23 cellular contexts compared by ENCODE assay signal in genomic region chr2:170265321-170265720, GRCh38.
"Had no signal": no experiment of that assay in that cellular context is flagged by ENCODE, and none has a peak within 500 bp of the region (broad histone marks: within the 10 kb centered on the region; RNA-seq: fewer than 3 reads in every experiment).

No MANE protein-coding gene starts in this region.

- H3K4me1 ChIP-seq: lower lobe of right lung, pancreas, right lobe of liver, tibial nerve, upper lobe of left lung had no signal

- H3K27ac ChIP-seq: epithelial cell of prostate, gastrocnemius medialis, lower lobe of right lung, neutrophil, pancreas, right lobe of liver, thoracic aorta, tibial nerve, upper lobe of left lung had no signal

- DNase-seq: cortex of kidney; effector memory CD8-positive, alpha-beta T cell; foreskin fibroblast; gastrocnemius medialis; head of caudate nucleus; left ventricle myocardium superior; lower lobe of right lung; pancreas; retina; right lobe of liver; small intestine; stimulated activated CD4-positive, alpha-beta T cell treated with anti-CD3 and anti-CD28 coated beads, Interleukin-15, amount 100 ng/mL, for 24 hours; stimulated activated CD4-positive, alpha-beta T cell treated with anti-CD3 and anti-CD28 coated beads, Interleukin-2, amount 100 ng/mL, for 48 hours; stimulated activated naive B cell treated with anti-CD40 and anti-IgM and Interleukin-4, amounts not matched to agents 10 μg/mL and 1 μg/mL and 100 μg/mL, for 72 hours; upper lobe of left lung had no signal

- H3K9me3 ChIP-seq: neutrophil, pancreas, right lobe of liver, thoracic aorta had no signal

- H3K36me3 ChIP-seq: gastrocnemius medialis, lower lobe of right lung, neutrophil, pancreas, right lobe of liver, thoracic aorta, tibial nerve, upper lobe of left lung had no signal

- H3K27me3 ChIP-seq: gastrocnemius medialis, pancreas, right lobe of liver, tibial nerve, upper lobe of left lung had no signal

- ATAC-seq: effector memory CD8-positive, alpha-beta T cell; esophagus mucosa; gastrocnemius medialis; left ventricle myocardium superior; lower lobe of right lung; natural killer cell treated with Interleukin-12 subunit alpha and Interleukin-12 subunit beta and Interleukin-15 and Interleukin-18, amount 100 ng/mL, for 72 hours; pancreas; right lobe of liver; stimulated activated naive B cell treated with anti-CD40 and anti-IgM and Interleukin-4, amounts not matched to agents 10 μg/mL and 1 μg/mL and 100 μg/mL, for 72 hours had no signal

- H3K4me3 ChIP-seq: gastrocnemius medialis, lower lobe of right lung, pancreas, right lobe of liver, thoracic aorta, tibial nerve, upper lobe of left lung had no signal

- FAIRE-seq: keratinocyte, pancreas, small intestine, urothelium cell line had no signal
